Comparison of ENCODE assay signal across 1 cellular context in genomic region chr3:15667484-15667883, GRCh38.
TF ChIP-seq lines count a peak whose summit lies in the region.

No MANE protein-coding gene starts in this region.

TF ChIP-seq in GM12878, 131 proteins besides CTCF, POLR2A, EP300 and RAD21 (continued from another document):
- TF ChIP-seq, protein P1, sequence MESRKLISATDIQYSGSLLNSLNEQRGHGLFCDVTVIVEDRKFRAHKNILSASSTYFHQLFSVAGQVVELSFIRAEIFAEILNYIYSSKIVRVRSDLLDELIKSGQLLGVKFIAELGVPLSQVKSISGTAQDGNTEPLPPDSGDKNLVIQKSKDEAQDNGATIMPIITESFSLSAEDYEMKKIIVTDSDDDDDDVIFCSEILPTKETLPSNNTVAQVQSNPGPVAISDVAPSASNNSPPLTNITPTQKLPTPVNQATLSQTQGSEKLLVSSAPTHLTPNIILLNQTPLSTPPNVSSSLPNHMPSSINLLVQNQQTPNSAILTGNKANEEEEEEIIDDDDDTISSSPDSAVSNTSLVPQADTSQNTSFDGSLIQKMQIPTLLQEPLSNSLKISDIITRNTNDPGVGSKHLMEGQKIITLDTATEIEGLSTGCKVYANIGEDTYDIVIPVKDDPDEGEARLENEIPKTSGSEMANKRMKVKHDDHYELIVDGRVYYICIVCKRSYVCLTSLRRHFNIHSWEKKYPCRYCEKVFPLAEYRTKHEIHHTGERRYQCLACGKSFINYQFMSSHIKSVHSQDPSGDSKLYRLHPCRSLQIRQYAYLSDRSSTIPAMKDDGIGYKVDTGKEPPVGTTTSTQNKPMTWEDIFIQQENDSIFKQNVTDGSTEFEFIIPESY (IDR thresholded peaks at IDR 0.05) = no peak
- TF ChIP-seq, protein P2, sequence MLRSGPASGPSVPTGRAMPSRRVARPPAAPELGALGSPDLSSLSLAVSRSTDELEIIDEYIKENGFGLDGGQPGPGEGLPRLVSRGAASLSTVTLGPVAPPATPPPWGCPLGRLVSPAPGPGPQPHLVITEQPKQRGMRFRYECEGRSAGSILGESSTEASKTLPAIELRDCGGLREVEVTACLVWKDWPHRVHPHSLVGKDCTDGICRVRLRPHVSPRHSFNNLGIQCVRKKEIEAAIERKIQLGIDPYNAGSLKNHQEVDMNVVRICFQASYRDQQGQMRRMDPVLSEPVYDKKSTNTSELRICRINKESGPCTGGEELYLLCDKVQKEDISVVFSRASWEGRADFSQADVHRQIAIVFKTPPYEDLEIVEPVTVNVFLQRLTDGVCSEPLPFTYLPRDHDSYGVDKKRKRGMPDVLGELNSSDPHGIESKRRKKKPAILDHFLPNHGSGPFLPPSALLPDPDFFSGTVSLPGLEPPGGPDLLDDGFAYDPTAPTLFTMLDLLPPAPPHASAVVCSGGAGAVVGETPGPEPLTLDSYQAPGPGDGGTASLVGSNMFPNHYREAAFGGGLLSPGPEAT (IDR thresholded peaks at IDR 0.05; ENCODE audit: low read depth) = peak; percentile 40; the same call in 1 of the 2 replicates
- no peak for TF ChIP-seq CHD4 (IDR thresholded peaks at IDR 0.05)
- no peak for TF ChIP-seq RELA (IDR thresholded peaks at IDR 0.05; ENCODE audit: borderline replicate concordance, partially characterized antibody)
- no peak for TF ChIP-seq FOXK2 (IDR thresholded peaks at IDR 0.05)
- TF ChIP-seq MYC (IDR thresholded peaks at IDR 0.05; ENCODE audit: insufficient read depth, insufficient read length, insufficient replicate concordance, low read length, severe bottlenecking) = no peak
- 0 out of 2 replicates have a peak, but pooled peaks have one; percentile 25 for TF ChIP-seq DPF2 (IDR thresholded peaks at IDR 0.05)
- no peak for TF ChIP-seq SIX5 (IDR thresholded peaks at IDR 0.05; ENCODE audit: low read depth, low read length, severe bottlenecking)
- TF ChIP-seq SMAD1 (IDR thresholded peaks at IDR 0.05; ENCODE audit: low read depth, partially characterized antibody) = no peak
- TF ChIP-seq SMC3 (IDR thresholded peaks at IDR 0.05; ENCODE audit: borderline replicate concordance, low read length) = no peak
- TF ChIP-seq IKZF2 (IDR thresholded peaks at IDR 0.05) = peak in 1 of 2 experiments; percentile 25; a peak in 1 of 4 replicates
- TF ChIP-seq ZNF274 (IDR thresholded peaks at IDR 0.05; ENCODE audit: insufficient read depth, insufficient read length) = no peak
- peak; percentile 69; the same call in 1 of the 2 replicates for TF ChIP-seq CBFB (IDR thresholded peaks at IDR 0.05; ENCODE audit: low read depth)
- TF ChIP-seq NKRF (conservative IDR thresholded peaks at IDR 0.05) = no peak
- no peak for TF ChIP-seq EED (IDR thresholded peaks at IDR 0.05; ENCODE audit: low read depth)
- TF ChIP-seq TAF1 (IDR thresholded peaks at IDR 0.05; ENCODE audit: borderline replicate concordance, low read depth, low read length) = no peak
- no peak for TF ChIP-seq EGR1 (IDR thresholded peaks at IDR 0.05; ENCODE audit: borderline replicate concordance in 1 of 2, low read depth in 2 of 2, low read length in 2 of 2)
- TF ChIP-seq SREBF1 (IDR thresholded peaks at IDR 0.05; ENCODE audit: low read length) = no peak
- TF ChIP-seq ZNF24 (IDR thresholded peaks at IDR 0.05) = peak; percentile 88
